ENCODE assay signal across 20 cellular contexts in the genomic region with DNA sequence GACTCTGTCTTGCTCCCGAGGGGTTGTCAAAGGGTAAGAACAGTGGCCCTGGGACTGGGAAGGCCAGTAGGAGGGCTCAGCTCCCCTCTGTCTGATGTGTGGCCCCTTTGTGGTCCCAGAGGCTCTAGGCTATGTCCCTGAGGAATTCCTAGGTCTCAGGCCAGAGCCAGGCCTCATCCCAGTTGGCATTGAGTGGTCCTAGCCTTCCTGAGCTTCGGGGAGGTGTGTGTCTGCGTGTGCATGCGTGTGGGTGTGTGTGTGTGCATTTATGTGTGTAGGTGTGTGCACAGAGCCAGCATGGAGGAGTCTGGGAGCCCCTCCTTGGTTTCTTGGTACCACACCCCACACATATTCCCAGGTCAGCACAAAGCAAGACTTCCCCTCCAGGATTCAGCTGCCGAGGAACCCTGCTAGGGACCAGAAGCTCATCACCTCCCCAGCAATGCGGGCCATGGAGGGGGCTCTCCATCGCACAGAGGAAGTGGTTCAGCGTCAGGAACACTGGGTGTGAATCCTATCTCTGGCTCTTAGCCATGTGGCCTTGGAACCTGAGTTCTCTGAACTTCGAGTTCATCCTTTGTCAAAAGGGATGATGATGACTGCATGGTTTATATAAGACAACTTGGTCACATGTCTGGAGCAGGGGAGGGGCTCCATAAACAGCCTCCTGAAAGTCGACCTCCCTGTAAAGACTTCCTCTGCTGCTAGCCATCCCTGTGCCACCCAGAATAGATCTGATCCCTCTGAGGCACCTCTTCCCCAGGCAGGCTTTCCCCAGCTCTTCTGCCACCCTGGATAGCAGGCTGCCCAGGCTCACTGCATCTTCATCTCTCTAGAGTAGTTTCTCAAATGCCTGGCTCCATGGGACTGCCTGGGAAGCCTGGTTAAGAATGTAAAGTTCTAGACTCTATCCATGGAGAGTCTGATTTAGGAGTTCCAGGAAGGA. TPM values are rescaled to one million over a fixed set of nuclear protein-coding genes. Genes with fewer than 3 reads are reported as not detected.
DNase-seq lines count a peak whose midpoint lies in the region; ATAC-seq lines count a peak whose summit lies in the region.
"Had no signal": no experiment of that assay in that cellular context is flagged by ENCODE, and none has a peak within 500 bp of the region (broad histone marks: within the 10 kb centered on the region; RNA-seq: fewer than 3 reads in every experiment).

No MANE protein-coding gene starts in this region.

- DNase-seq in Jurkat, Clone E6-1 (ENCODE audit: low read depth, low spot score): peak; percentile 18
- DNase-seq in islet precursor cell (peak; percentile 46), posterior cingulate gyrus (peak in 6 of 10 donors; percentile 8 to 78 (median 30)), SHP77 treated with DMSO at 0.1 percent for 48 hours (lab: John Stamatoyannopoulos, UW) (no peak), mesenteric fat pad (ENCODE audit: low spot score) (no peak)
- DNase-seq in activated T-cell treated with anti-CD3 and anti-CD28 coated beads, Interleukin-2, amount 50 U/mL, for 1 hour: no peak
- DNase-seq: activated CD8-positive, alpha-beta memory T cell treated with anti-CD3 and anti-CD28 coated beads, Interleukin-2, amount 50 U/mL, for 4 hours; activated naive CD4-positive, alpha-beta T cell treated with anti-CD3 and anti-CD28 coated beads for 36 hours; foreskin keratinocyte; GOT3; NCI-H1092 treated with DMSO at 0.1 percent for 48 hours; NCI-H2107; NCI-H524 treated with DMSO at 0.1 percent for 48 hours; SK-N-SH; stimulated activated CD8-positive, alpha-beta memory T cell treated with anti-CD3 and anti-CD28 coated beads, Interleukin-4, amount 100 ng/mL, for 48 hours had no signal

- peaks cover 9% of the 10 kb centered on the region for H3K4me1 Mint-ChIP-seq in activated T-helper 17 cell treated with anti-CD3 and anti-CD28 coated beads, Interleukin-2, amount 50 U/mL, for 72 hours

- no peaks in the 10 kb centered on the region for H3K9me3 Mint-ChIP-seq in activated T-helper 17 cell treated with anti-CD3 and anti-CD28 coated beads, Interleukin-2, amount 50 U/mL, for 72 hours
- H3K9me3 Mint-ChIP-seq: activated naive CD4-positive, alpha-beta T cell treated with anti-CD3 and anti-CD28 coated beads for 36 hours had no signal

- intact Hi-C loops in posterior cingulate gyrus (cut with DNase I): no loop called here

- no peak overlapping the region for H3K4me3 ChIP-seq in Jurkat, Clone E6-1 (ENCODE audit: low read length)
- H3K4me3 ChIP-seq: pancreas, skin epidermis had no signal

- no peak overlapping the region for H3K4me3 Mint-ChIP-seq in activated T-helper 17 cell treated with anti-CD3 and anti-CD28 coated beads, Interleukin-2, amount 50 U/mL, for 72 hours
- H3K4me3 Mint-ChIP-seq: activated naive CD4-positive, alpha-beta T cell treated with anti-CD3 and anti-CD28 coated beads for 36 hours had no signal

- H3K27ac Mint-ChIP-seq in activated T-helper 17 cell treated with anti-CD3 and anti-CD28 coated beads, Interleukin-2, amount 50 U/mL, for 72 hours: peak overlapping the region; percentile 56
- H3K27ac Mint-ChIP-seq: activated naive CD4-positive, alpha-beta T cell treated with anti-CD3 and anti-CD28 coated beads for 36 hours had no signal

- peaks cover 5% of the 10 kb centered on the region for H3K27me3 Mint-ChIP-seq in activated T-helper 17 cell treated with anti-CD3 and anti-CD28 coated beads, Interleukin-2, amount 50 U/mL, for 72 hours

- H3K36me3 Mint-ChIP-seq in activated T-helper 17 cell treated with anti-CD3 and anti-CD28 coated beads, Interleukin-2, amount 50 U/mL, for 72 hours (ENCODE audit: low read depth): no peaks in the 10 kb centered on the region

- ATAC-seq in activated T-helper 17 cell treated with anti-CD3 and anti-CD28 coated beads, Interleukin-2, amount 50 U/mL, for 72 hours (replicated peaks): no peak
- ATAC-seq in GM18861 (IDR thresholded peaks at IDR 0.05; ENCODE audit: unreplicated experiment): no peak
- ATAC-seq: foreskin keratinocyte, pancreas had no signal

RNA-seq across cellular contexts. Expression of a gene that starts 8.3 kb away (rescaled TPM):
- polyA plus RNA-seq in Jurkat, Clone E6-1 (2012; ENCODE audit: insufficient read depth, insufficient read length): not detected
- not detected for total RNA-seq in activated T-helper 17 cell treated with anti-CD3 and anti-CD28 coated beads, Interleukin-2, amount 50 U/mL, for 72 hours
- 0.58 TPM for total RNA-seq in mesenteric fat pad
- total RNA-seq: activated naive CD4-positive, alpha-beta T cell treated with anti-CD3 and anti-CD28 coated beads for 36 hours; foreskin keratinocyte; subcutaneous adipose tissue had no signal
- polyA plus RNA-seq: foreskin keratinocyte, SK-N-SH had no signal

RNA-seq across cellular contexts. Expression of a gene that starts 31.1 kb away (rescaled TPM):
- polyA plus RNA-seq in Jurkat, Clone E6-1 (2012; ENCODE audit: insufficient read depth, insufficient read length): 140 TPM
- 10 to 100 TPM in 1 of 2 donors, 1 to 10 TPM in 1; 8.9 to 30.2 TPM for total RNA-seq in activated T-helper 17 cell treated with anti-CD3 and anti-CD28 coated beads, Interleukin-2, amount 50 U/mL, for 72 hours
- 16.0 TPM for total RNA-seq in mesenteric fat pad

RNA-seq across cellular contexts. Expression of a gene that starts 59.9 kb away (rescaled TPM):
- 1.2 TPM for polyA plus RNA-seq in Jurkat, Clone E6-1 (2012; ENCODE audit: insufficient read depth, insufficient read length)
- not detected for total RNA-seq in activated T-helper 17 cell treated with anti-CD3 and anti-CD28 coated beads, Interleukin-2, amount 50 U/mL, for 72 hours
- 13.1 TPM for total RNA-seq in mesenteric fat pad
- total RNA-seq: activated naive CD4-positive, alpha-beta T cell treated with anti-CD3 and anti-CD28 coated beads for 36 hours; foreskin keratinocyte had no signal
- polyA plus RNA-seq: foreskin keratinocyte, SK-N-SH had no signal

Comparison
In these comparisons a context has a peak if more than half of its experiments do, and no peak if none do; other contexts are left out.
1. DNase-seq: peak in Jurkat, Clone E6-1 (single experiment), islet precursor cell (single experiment) and posterior cingulate gyrus (6 of 10); none in SHP77 treated with DMSO at 0.1 percent for 48 hours (single experiment), activated T-cell treated with anti-CD3 and anti-CD28 coated beads, Interleukin-2, amount 50 U/mL, for 1 hour (single experiment) and mesenteric fat pad (single experiment).
2. RNA of a gene that starts 59.9 kb away (total RNA-seq): 13.1 TPM in mesenteric fat pad (single experiment); not detected in activated T-helper 17 cell treated with anti-CD3 and anti-CD28 coated beads, Interleukin-2, amount 50 U/mL, for 72 hours; every median in the first group is over 10 times any median in the second.